ENCODE assay signal across 11 cellular contexts in genomic region chr1:51924455-51924854, GRCh38.
DNase-seq lines count a peak whose midpoint lies in the region; ATAC-seq and TF ChIP-seq lines count a peak whose summit lies in the region.
"Had no signal": no experiment of that assay in that cellular context is flagged by ENCODE, and none has a peak within 500 bp of the region (broad histone marks: within the 10 kb centered on the region; RNA-seq: fewer than 3 reads in every experiment).

No MANE protein-coding gene starts in this region.

- peak; percentile 78 for DNase-seq in AG20443 (ENCODE audit: low spot score)
- peak; percentile 23 for DNase-seq in GM13977 (ENCODE audit: low spot score)
- peak; percentile 57 for DNase-seq in T1000 (lab: John Stamatoyannopoulos, UW)
- peak; percentile 35 for DNase-seq in iris pigment epithelial cell (ENCODE audit: low read depth)
- no peak for DNase-seq in superior temporal gyrus (ENCODE audit: extremely low spot score)
- DNase-seq in ACHN = no peak
- DNase-seq: dermis blood vessel endothelial cell, H7, spleen had no signal

- ATAC-seq in GM21528 (IDR thresholded peaks at IDR 0.05; ENCODE audit: low FRiP score, unreplicated experiment) = no peak
- no peak for ATAC-seq in GM19351 (IDR thresholded peaks at IDR 0.05; ENCODE audit: unreplicated experiment)

- in situ Hi-C loops in GM13977 (cut with MboI; ENCODE audit: low pct_unique_long_range_greater_than_20kb, low sequenced_read_pairs, unreplicated experiment) = loop anchor here (25.0 kb wide), 1 partner anchor 363 kb away; no protein-coding TSS in a partner anchor
- in situ Hi-C loops in ACHN (cut with HindIII; ENCODE audit: low pct_ligation_motif_present, low pct_unique_long_range_greater_than_20kb, low sequenced_read_pairs) = no loop called here

- no peak for TF ChIP-seq CTCF in GM13977 (IDR thresholded peaks at IDR 0.05; ENCODE audit: extremely low read depth, insufficient read depth, missing control alignments)

Comparison
In these comparisons a context has a peak if more than half of its experiments do, and no peak if none do; other contexts are left out.
1. DNase-seq: peak in AG20443 (single experiment), GM13977 (single experiment), T1000 (single experiment) and iris pigment epithelial cell (single experiment); none in superior temporal gyrus (single experiment) and ACHN (single experiment).